In the genomic region with DNA sequence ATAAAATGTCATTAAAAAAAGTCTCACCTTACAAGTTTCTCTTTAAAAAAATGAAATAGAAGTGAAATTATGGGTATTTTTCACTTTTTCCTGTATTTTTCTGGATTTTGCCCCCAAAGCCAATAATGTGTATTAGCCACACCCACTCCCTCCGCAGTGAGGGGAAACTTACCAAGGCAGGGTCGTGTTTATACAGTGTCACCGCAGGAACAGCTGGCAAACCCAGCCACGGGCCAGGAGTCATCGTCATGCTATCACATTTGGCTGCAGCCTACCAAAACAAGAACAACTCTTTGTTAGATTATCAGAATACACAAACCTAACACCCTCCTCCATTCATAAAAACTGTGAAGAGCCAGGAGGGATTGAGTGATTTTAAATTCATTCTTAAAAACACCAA, we compare ENCODE assay signal across 7 cellular contexts.
A peak's percentile ranks its signal among the peaks of the same experiment; 100 is the strongest.
DNase-seq lines count a peak whose midpoint lies in the region; ATAC-seq, FAIRE-seq and TF ChIP-seq lines count a peak whose summit lies in the region.
"Not testable (repeated sequence)": the region's sequence is repeated elsewhere in the genome, so short reads cannot be mapped to it uniquely, and the experiment has no call there.

No MANE protein-coding gene starts in this region.

- not testable (repeated sequence) for DNase-seq in HTR-8/SVneo (ENCODE audit: insufficient read length, low spot score); right cardiac atrium; mucosa of descending colon; progenitor cell of endocrine pancreas (ENCODE audit: low spot score, unreplicated experiment)
- DNase-seq in SW480 (ENCODE audit: low spot score) (peak; percentile 5), choroid plexus epithelial cell (ENCODE audit: low read depth) (peak; percentile 16)

- not testable (repeated sequence) for H3K9me3 ChIP-seq in gastroesophageal sphincter; right cardiac atrium (ENCODE audit: control insufficient read depth, low read length); mucosa of descending colon

- TF ChIP-seq EP300 in gastroesophageal sphincter (IDR thresholded peaks at IDR 0.05) = not testable (repeated sequence)

- H3K9me3 Mint-ChIP-seq in progenitor cell of endocrine pancreas (ENCODE audit: low read depth) = not testable (repeated sequence)

- peak; percentile 68 for ATAC-seq in gastroesophageal sphincter
- ATAC-seq in right cardiac atrium = peak; percentile 82 to 89
- peak; percentile 60 for ATAC-seq in mucosa of descending colon

- H3K4me1 ChIP-seq in gastroesophageal sphincter; right cardiac atrium (ENCODE audit: control insufficient read depth, insufficient read depth, low read length); mucosa of descending colon (ENCODE audit: low read depth): not testable (repeated sequence)

- H3K27me3 ChIP-seq in gastroesophageal sphincter; right cardiac atrium (ENCODE audit: control insufficient read depth, insufficient read depth): not testable (repeated sequence)

- 33 to 61% methylated on average over 4 of the region's 5 CpGs for WGBS in gastroesophageal sphincter (ENCODE audit: low coverage in 1 of 2), 2 donors
- 30% methylated on average over 5 of the region's 5 CpGs for WGBS in right cardiac atrium

- peak; percentile 13 for FAIRE-seq in HTR-8/SVneo (lab: Jason Lieb, UNC)

- H3K36me3 Mint-ChIP-seq in progenitor cell of endocrine pancreas (ENCODE audit: insufficient read depth) = peaks cover 18% of the 10 kb centered on the region

- H3K27ac Mint-ChIP-seq in progenitor cell of endocrine pancreas = peak overlapping the region; percentile 67

- H3K4me3 ChIP-seq in choroid plexus epithelial cell (ENCODE audit: low read depth, low read length); gastroesophageal sphincter; right cardiac atrium (ENCODE audit: low read length); mucosa of descending colon: not testable (repeated sequence)

- intact Hi-C loops in right cardiac atrium (cut with DNase I); mucosa of descending colon (cut with DNase I, micrococcal nuclease): not testable (repeated sequence)

- not testable (repeated sequence) for H3K4me3 Mint-ChIP-seq in progenitor cell of endocrine pancreas (ENCODE audit: low read depth)

- peaks cover 0 to 67% of the 10 kb centered on the region in 2 donors for H3K36me3 ChIP-seq in gastroesophageal sphincter
- not testable (repeated sequence) for H3K36me3 ChIP-seq in mucosa of descending colon (ENCODE audit: low read depth)

- H3K4me1 Mint-ChIP-seq in progenitor cell of endocrine pancreas (ENCODE audit: low read depth) = not testable (repeated sequence)

- TF ChIP-seq POLR2A in gastroesophageal sphincter (IDR thresholded peaks at IDR 0.05) = not testable (repeated sequence)

- not testable (repeated sequence) for TF ChIP-seq CTCF in choroid plexus epithelial cell (conservative IDR thresholded peaks at IDR 0.05; ENCODE audit: low read depth, low read length); gastroesophageal sphincter (IDR thresholded peaks at IDR 0.05); mucosa of descending colon (IDR thresholded peaks at IDR 0.05); progenitor cell of endocrine pancreas (IDR thresholded peaks at IDR 0.05; ENCODE audit: unreplicated experiment)

- H3K27me3 Mint-ChIP-seq in progenitor cell of endocrine pancreas = not testable (repeated sequence)

- not testable (repeated sequence) for H3K27ac ChIP-seq in gastroesophageal sphincter; right cardiac atrium (ENCODE audit: low read length)
